Comparison of ENCODE assay signal across 11 cellular contexts in the genomic region with DNA sequence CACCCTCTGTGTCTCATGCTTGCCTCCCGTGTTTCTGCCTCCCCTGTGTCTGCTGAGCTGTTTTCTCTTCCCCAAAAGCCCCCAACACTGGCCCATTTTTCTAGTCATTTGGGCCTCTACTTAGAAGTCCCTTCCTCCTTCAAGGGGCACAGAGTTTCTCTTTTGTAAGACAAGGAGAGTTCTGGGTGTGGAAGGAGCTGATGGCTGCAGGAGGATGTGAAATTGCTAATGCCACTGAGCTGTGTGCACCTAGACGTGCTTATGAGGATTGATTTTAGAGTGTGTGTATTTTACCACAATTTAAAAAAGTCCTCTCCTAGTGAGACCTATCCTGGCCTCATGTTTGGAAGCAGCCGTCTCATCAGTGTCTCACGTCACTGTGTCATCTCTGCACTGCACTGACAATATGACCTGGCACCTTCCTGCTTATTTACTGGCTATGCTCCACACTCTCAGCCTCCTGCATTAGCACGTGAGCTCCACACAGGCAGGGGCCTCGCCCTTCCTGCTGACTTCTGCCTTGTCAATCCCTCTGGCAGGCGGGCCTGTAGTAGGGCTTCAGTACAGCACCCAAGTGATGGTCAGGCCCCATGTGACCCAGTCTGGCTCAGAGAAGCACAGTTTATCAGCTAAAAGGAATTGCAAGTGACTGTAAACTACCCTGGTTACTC. TPM values are rescaled to one million over a fixed set of nuclear protein-coding genes. Genes with fewer than 3 reads are reported as not detected.
DNase-seq lines count a peak whose midpoint lies in the region; ATAC-seq, FAIRE-seq and TF ChIP-seq lines count a peak whose summit lies in the region.
"Had no signal": no experiment of that assay in that cellular context is flagged by ENCODE, and none has a peak within 500 bp of the region (broad histone marks: within the 10 kb centered on the region; RNA-seq: fewer than 3 reads in every experiment).

No MANE protein-coding gene starts in this region.

- H4K20me1 ChIP-seq in keratinocyte (ENCODE audit: control insufficient read depth, extremely low read depth, insufficient read depth, low read length), result no peaks in the 10 kb centered on the region

- H3K9me3 ChIP-seq in keratinocyte (ENCODE audit: control insufficient read depth, low read depth, low read length) (peaks cover 3% of the 10 kb centered on the region), transverse colon (peaks cover 6 to 8% of the 10 kb centered on the region in 2 donors)

- in situ Hi-C loops in transverse colon (cut with MboI; ENCODE audit: low pct_ligation_motif_present in 1 of 4, low pct_unique_long_range_greater_than_20kb in 1 of 4, low sequenced_read_pairs in 3 of 4), result no loop called here

- H3K27me3 Mint-ChIP-seq in activated T-cell treated with anti-CD3 and anti-CD28 coated beads, Interleukin-2, amount 50 U/mL, for 4 hours (ENCODE audit: low read depth), result no peaks in the 10 kb centered on the region

- H3K9me3 Mint-ChIP-seq in activated T-cell treated with anti-CD3 and anti-CD28 coated beads, Interleukin-2, amount 50 U/mL, for 4 hours, result peaks cover 20% of the 10 kb centered on the region

- H3K27me3 ChIP-seq in keratinocyte (ENCODE audit: control insufficient read depth, extremely low read depth, insufficient read depth, low read length) (no peaks in the 10 kb centered on the region), transverse colon (no peaks in the 10 kb centered on the region)

- H3K4me3 Mint-ChIP-seq in activated T-cell treated with anti-CD3 and anti-CD28 coated beads, Interleukin-2, amount 50 U/mL, for 4 hours, result no peak overlapping the region

- peaks cover 6% of the 10 kb centered on the region for H3K4me1 ChIP-seq in keratinocyte (ENCODE audit: control insufficient read depth, extremely low read depth, insufficient read depth, low read length)
- no peaks in the 10 kb centered on the region for H3K4me1 ChIP-seq in transverse colon

- H3K9ac ChIP-seq in keratinocyte (ENCODE audit: control insufficient read depth, extremely low read depth, insufficient read depth, low read length), result no peak overlapping the region

- DNase-seq in activated T-cell treated with anti-CD3 and anti-CD28 coated beads for 1 hour (ENCODE audit: low read depth) (peak; percentile 28), activated T-cell treated with anti-CD3 and anti-CD28 coated beads for 4 hours (no peak), keratinocyte (ENCODE audit: low read depth, low spot score) (no peak), transverse colon (peak; percentile 25), NCI-H345 (lab: John Stamatoyannopoulos, UW) (no peak), NCI-H1694 (lab: John Stamatoyannopoulos, UW) (no peak)
- no peak for DNase-seq in activated T-cell treated with anti-CD3 and anti-CD28 coated beads, Interleukin-2, amount 50 U/mL, for 4 hours
- DNase-seq: ACHN, NCI-H1048, SIG-M5 had no signal

- dilution Hi-C loops in keratinocyte (cut with MboI; ENCODE audit: extremely low pct_ligation_motif_present, low sequenced_read_pairs), result no loop called here

- 55 to 61% methylated on average over 5 to 7 of the region's 7 CpGs for WGBS in transverse colon (ENCODE audit: low coverage in 1 of 2), 2 donors

- H3K4me2 ChIP-seq in keratinocyte (ENCODE audit: control insufficient read depth, extremely low read depth, insufficient read depth, low read depth, low read length), result no peak overlapping the region

- H3K4me1 Mint-ChIP-seq in activated T-cell treated with anti-CD3 and anti-CD28 coated beads, Interleukin-2, amount 50 U/mL, for 4 hours (ENCODE audit: low read depth), result peaks cover 38% of the 10 kb centered on the region

- ATAC-seq in activated T-cell treated with anti-CD3 and anti-CD28 coated beads, Interleukin-2, amount 50 U/mL, for 4 hours, result peak; percentile 82 to 87
- no peak for ATAC-seq in HG03025 (IDR thresholded peaks at IDR 0.05; ENCODE audit: low FRiP score, unreplicated experiment)

- no peaks in the 10 kb centered on the region for H3K36me3 Mint-ChIP-seq in activated T-cell treated with anti-CD3 and anti-CD28 coated beads, Interleukin-2, amount 50 U/mL, for 4 hours (ENCODE audit: insufficient read depth)

- H3K4me3 ChIP-seq in keratinocyte (ENCODE audit: control insufficient read depth in 2 of 3, extremely low read depth in 1 of 3, insufficient read depth in 2 of 3, low read depth in 1 of 3, low read length in 3 of 3), result no peak overlapping the region
- H3K4me3 ChIP-seq in transverse colon, result no peak overlapping the region

- intact Hi-C loops in transverse colon (cut with DNase I; ENCODE audit: low total_unique reads), result no loop called here

- H2AFZ ChIP-seq in keratinocyte (ENCODE audit: control insufficient read depth, low read length), result peak overlapping the region; percentile 34

- TF ChIP-seq POLR2A in transverse colon (IDR thresholded peaks at IDR 0.05), result no peak

- H3K27ac ChIP-seq in keratinocyte (ENCODE audit: control insufficient read depth, insufficient read depth, low read length) (no peak overlapping the region), transverse colon (no peak overlapping the region)

- TF ChIP-seq CTCF in keratinocyte (optimal IDR thresholded peaks at IDR 0.05 in 1 of 3, IDR thresholded peaks at IDR 0.05 in 1 of 3, conservative IDR thresholded peaks at IDR 0.05 in 1 of 3; ENCODE audit: extremely low read depth in 1 of 3, insufficient read depth in 2 of 3, low read length in 3 of 3) (no peak), transverse colon (IDR thresholded peaks at IDR 0.05) (no peak)

- TF ChIP-seq EP300 in transverse colon (IDR thresholded peaks at IDR 0.05; ENCODE audit: low read depth), result no peak

- no peaks in the 10 kb centered on the region for H3K79me2 ChIP-seq in keratinocyte (ENCODE audit: control insufficient read depth, insufficient read depth, low read length)

- FAIRE-seq in keratinocyte (lab: Jason Lieb, UNC), result peak; percentile 62

- H3K36me3 ChIP-seq in keratinocyte (ENCODE audit: control insufficient read depth in 2 of 2, extremely low read depth in 1 of 2, insufficient read depth in 2 of 2, low read length in 2 of 2) (no peaks in the 10 kb centered on the region), transverse colon (no peaks in the 10 kb centered on the region)

- H3K9me1 ChIP-seq in keratinocyte (ENCODE audit: control insufficient read depth, extremely low read depth, insufficient read depth, low read length), result no peaks in the 10 kb centered on the region

RNA-seq across cellular contexts. Expression of a gene that starts 8.0 kb away (rescaled TPM):
- total RNA-seq in activated T-cell treated with anti-CD3 and anti-CD28 coated beads, Interleukin-2, amount 50 U/mL, for 4 hours, result 10 to 100 TPM; 28.1 to 32.9 (median 32.3) TPM
- polyA plus RNA-seq in keratinocyte, result 30.7 to 38.7 TPM (median 35.6 TPM) in 3 replicates
- polyA plus RNA-seq in keratinocyte (2011; ENCODE audit: low read depth), result 38.5 TPM
- polyA plus RNA-seq in keratinocyte (2011; cell fraction: cytosol; rRNA removed), result 30.1 and 40.6 TPM in 2 replicates
- polyA plus RNA-seq in keratinocyte (2011; cell fraction: nucleus; rRNA removed), result 39.0 and 41.5 TPM in 2 replicates
- 25.6 and 33.7 TPM in 2 replicates for polyA plus RNA-seq in keratinocyte (2012; ENCODE audit: low replicate concordance)
- 49.5 to 66.1 TPM (median 52.8 TPM) in 3 replicates for polyA minus RNA-seq in keratinocyte
- 49.3 TPM for polyA minus RNA-seq in keratinocyte (2011; cell fraction: cytosol; rRNA and poly(A)+ RNA removed)
- 33.8 and 64.1 TPM in 2 replicates for polyA minus RNA-seq in keratinocyte (2011; cell fraction: nucleus; rRNA and poly(A)+ RNA removed)
- 10 to 100 TPM; 12.7 to 53.4 (median 41.0) TPM for total RNA-seq in transverse colon

Comparison
In these comparisons a context has a peak if more than half of its experiments do, and no peak if none do; other contexts are left out.
1. DNase-seq: peak in activated T-cell treated with anti-CD3 and anti-CD28 coated beads for 1 hour (single experiment) and transverse colon (single experiment); none in activated T-cell treated with anti-CD3 and anti-CD28 coated beads for 4 hours (single experiment), activated T-cell treated with anti-CD3 and anti-CD28 coated beads, Interleukin-2, amount 50 U/mL, for 4 hours (single experiment), keratinocyte (single experiment), NCI-H345 (single experiment) and NCI-H1694 (single experiment).